In genomic region chr3:117264204-117264994, GRCh38 we compare ENCODE assay signal across 2 cellular contexts.
TF ChIP-seq lines count a peak whose summit lies in the region.

No MANE protein-coding gene starts in this region.

TF ChIP-seq in SK-N-SH treated with all-trans-retinoic acid at 6 μM for 48 hours, 23 proteins besides CTCF, POLR2A, EP300 and RAD21 (continued from another document):
- TF ChIP-seq, protein P1, sequence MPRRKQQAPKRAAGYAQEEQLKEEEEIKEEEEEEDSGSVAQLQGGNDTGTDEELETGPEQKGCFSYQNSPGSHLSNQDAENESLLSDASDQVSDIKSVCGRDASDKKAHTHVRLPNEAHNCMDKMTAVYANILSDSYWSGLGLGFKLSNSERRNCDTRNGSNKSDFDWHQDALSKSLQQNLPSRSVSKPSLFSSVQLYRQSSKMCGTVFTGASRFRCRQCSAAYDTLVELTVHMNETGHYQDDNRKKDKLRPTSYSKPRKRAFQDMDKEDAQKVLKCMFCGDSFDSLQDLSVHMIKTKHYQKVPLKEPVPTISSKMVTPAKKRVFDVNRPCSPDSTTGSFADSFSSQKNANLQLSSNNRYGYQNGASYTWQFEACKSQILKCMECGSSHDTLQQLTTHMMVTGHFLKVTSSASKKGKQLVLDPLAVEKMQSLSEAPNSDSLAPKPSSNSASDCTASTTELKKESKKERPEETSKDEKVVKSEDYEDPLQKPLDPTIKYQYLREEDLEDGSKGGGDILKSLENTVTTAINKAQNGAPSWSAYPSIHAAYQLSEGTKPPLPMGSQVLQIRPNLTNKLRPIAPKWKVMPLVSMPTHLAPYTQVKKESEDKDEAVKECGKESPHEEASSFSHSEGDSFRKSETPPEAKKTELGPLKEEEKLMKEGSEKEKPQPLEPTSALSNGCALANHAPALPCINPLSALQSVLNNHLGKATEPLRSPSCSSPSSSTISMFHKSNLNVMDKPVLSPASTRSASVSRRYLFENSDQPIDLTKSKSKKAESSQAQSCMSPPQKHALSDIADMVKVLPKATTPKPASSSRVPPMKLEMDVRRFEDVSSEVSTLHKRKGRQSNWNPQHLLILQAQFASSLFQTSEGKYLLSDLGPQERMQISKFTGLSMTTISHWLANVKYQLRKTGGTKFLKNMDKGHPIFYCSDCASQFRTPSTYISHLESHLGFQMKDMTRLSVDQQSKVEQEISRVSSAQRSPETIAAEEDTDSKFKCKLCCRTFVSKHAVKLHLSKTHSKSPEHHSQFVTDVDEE (CRISPR knock-in tag; IDR thresholded peaks at IDR 0.05): no peak
- TF ChIP-seq, protein P2, sequence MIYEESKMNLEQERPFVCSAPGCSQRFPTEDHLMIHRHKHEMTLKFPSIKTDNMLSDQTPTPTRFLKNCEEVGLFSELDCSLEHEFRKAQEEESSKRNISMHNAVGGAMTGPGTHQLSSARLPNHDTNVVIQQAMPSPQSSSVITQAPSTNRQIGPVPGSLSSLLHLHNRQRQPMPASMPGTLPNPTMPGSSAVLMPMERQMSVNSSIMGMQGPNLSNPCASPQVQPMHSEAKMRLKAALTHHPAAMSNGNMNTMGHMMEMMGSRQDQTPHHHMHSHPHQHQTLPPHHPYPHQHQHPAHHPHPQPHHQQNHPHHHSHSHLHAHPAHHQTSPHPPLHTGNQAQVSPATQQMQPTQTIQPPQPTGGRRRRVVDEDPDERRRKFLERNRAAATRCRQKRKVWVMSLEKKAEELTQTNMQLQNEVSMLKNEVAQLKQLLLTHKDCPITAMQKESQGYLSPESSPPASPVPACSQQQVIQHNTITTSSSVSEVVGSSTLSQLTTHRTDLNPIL (CRISPR knock-in tag; IDR thresholded peaks at IDR 0.05; ENCODE audit: low read depth): no peak
- TF ChIP-seq ESRRG (CRISPR knock-in tag; IDR thresholded peaks at IDR 0.05) (no peak), PPARA (CRISPR knock-in tag; IDR thresholded peaks at IDR 0.05; ENCODE audit: borderline replicate concordance) (no peak), ZC3H10 (CRISPR knock-in tag; IDR thresholded peaks at IDR 0.05) (0 out of 2 replicates have a peak, but pooled peaks have one; percentile 9), ISL1 (CRISPR knock-in tag; IDR thresholded peaks at IDR 0.05) (peak; percentile 85), TCF4 (CRISPR knock-in tag; IDR thresholded peaks at IDR 0.05; ENCODE audit: borderline replicate concordance) (peak; percentile 50; the same call in 1 of the 2 replicates), TOX (CRISPR knock-in tag; IDR thresholded peaks at IDR 0.05; ENCODE audit: borderline replicate concordance) (no peak), SNAI2 (CRISPR knock-in tag; IDR thresholded peaks at IDR 0.05) (no peak)
- TF ChIP-seq, protein P3, sequence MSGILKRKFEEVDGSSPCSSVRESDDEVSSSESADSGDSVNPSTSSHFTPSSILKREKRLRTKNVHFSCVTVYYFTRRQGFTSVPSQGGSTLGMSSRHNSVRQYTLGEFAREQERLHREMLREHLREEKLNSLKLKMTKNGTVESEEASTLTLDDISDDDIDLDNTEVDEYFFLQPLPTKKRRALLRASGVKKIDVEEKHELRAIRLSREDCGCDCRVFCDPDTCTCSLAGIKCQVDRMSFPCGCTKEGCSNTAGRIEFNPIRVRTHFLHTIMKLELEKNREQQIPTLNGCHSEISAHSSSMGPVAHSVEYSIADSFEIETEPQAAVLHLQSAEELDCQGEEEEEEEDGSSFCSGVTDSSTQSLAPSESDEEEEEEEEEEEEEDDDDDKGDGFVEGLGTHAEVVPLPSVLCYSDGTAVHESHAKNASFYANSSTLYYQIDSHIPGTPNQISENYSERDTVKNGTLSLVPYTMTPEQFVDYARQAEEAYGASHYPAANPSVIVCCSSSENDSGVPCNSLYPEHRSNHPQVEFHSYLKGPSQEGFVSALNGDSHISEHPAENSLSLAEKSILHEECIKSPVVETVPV (CRISPR knock-in tag; IDR thresholded peaks at IDR 0.05): no peak

TF ChIP-seq in SK-N-SH, 30 proteins besides CTCF, POLR2A, EP300 and RAD21 (continued from another document):
- TF ChIP-seq TAF1 (IDR thresholded peaks at IDR 0.05; ENCODE audit: borderline replicate concordance, low read depth, low read length) (no peak), SIN3A (IDR thresholded peaks at IDR 0.05; ENCODE audit: borderline replicate concordance, low read depth, low read length) (no peak), NFIC (IDR thresholded peaks at IDR 0.05; ENCODE audit: borderline replicate concordance) (no peak), RXRA (IDR thresholded peaks at IDR 0.05; ENCODE audit: borderline replicate concordance, low read depth) (no peak), EZH2phosphoT487 (IDR thresholded peaks at IDR 0.05; ENCODE audit: borderline replicate concordance, low read depth) (no peak), GATA2 (CRISPR knock-in tag; IDR thresholded peaks at IDR 0.05) (no peak), SMC3 (IDR thresholded peaks at IDR 0.05; ENCODE audit: low read depth, low read length) (no peak), FOXJ3 (CRISPR knock-in tag; IDR thresholded peaks at IDR 0.05) (no peak), MEF2A (IDR thresholded peaks at IDR 0.05; ENCODE audit: borderline replicate concordance, low read depth) (no peak), TEAD4 (IDR thresholded peaks at IDR 0.05; ENCODE audit: borderline replicate concordance, insufficient read depth) (no peak), FOXM1 (IDR thresholded peaks at IDR 0.05; ENCODE audit: low read depth) (no peak), CHD2 (IDR thresholded peaks at IDR 0.05; ENCODE audit: low read length, partially characterized antibody) (no peak)
